In the genomic region with DNA sequence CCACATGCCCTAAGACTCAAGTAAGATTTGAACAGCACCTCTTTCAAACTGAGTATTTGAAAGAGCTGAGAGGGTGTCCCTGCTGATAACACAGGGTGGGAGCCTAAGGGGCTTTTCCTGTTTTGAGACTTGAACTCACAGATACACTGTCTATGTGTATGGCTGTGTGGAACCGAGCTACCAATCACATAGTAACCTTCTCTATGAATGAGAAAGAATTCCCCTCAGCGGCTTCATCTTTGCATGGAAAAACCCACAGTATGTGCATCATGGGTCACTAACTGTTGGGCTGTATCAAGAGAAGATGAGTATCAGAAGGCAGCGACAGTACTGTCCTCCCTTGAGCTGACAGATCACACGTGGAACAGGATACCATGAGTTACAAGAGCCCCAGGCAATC, we compare ENCODE assay signal across 17 cellular contexts.
DNase-seq lines count a peak whose midpoint lies in the region; ATAC-seq, FAIRE-seq and TF ChIP-seq lines count a peak whose summit lies in the region.
"Had no signal": no experiment of that assay in that cellular context is flagged by ENCODE, and none has a peak within 500 bp of the region (broad histone marks: within the 10 kb centered on the region; RNA-seq: fewer than 3 reads in every experiment).

No MANE protein-coding gene starts in this region.

- no peak overlapping the region for H3K4me2 ChIP-seq in GM12878 (ENCODE audit: control insufficient read depth, insufficient read depth)
- H3K4me2 ChIP-seq: GM23338 had no signal

- CTCF ChIA-PET in GM12878 (lab: Yijun Ruan, JAX), result no interaction called here
- CTCF ChIA-PET in RWPE1 (lab: Yijun Ruan, JAX), result no interaction called here

- H3K4me3 ChIP-seq in GM12878 (no peak overlapping the region), heart left ventricle (no peak overlapping the region)
- H3K4me3 ChIP-seq: GM23338, HAP-1 had no signal

- no peaks in the 10 kb centered on the region for H3K4me1 ChIP-seq in GM12878 (ENCODE audit: control insufficient read depth, insufficient read depth, low read length)
- no peaks in the 10 kb centered on the region for H3K4me1 ChIP-seq in heart left ventricle
- H3K4me1 ChIP-seq: HAP-1 had no signal

- no peak for TF ChIP-seq POLR2A in GM12878 (IDR thresholded peaks at IDR 0.05; ENCODE audit: low read depth, low read length)
- no peak for TF ChIP-seq POLR2A in heart left ventricle (IDR thresholded peaks at IDR 0.05)

- no TSS peak for BruUV-seq in GM12878 (replicated peaks; lab: Mats Ljungman, UMichigan)

- DNase-seq in GM12878 (ENCODE audit: low read depth, low spot score) (no peak), left kidney (ENCODE audit: low read depth, low spot score) (peak; percentile 46), epidermal melanocyte (ENCODE audit: insufficient read length, low spot score) (no peak), heart left ventricle (no peak), RWPE1 (ENCODE audit: low spot score) (no peak)
- DNase-seq: C1 segment of cervical spinal cord; Calu3; CD4-positive, alpha-beta memory T cell; COR-L47; DMS53; DMS79 treated with DMSO at 0.1 percent for 48 hours; GF-D8; HFFc6 had no signal

- no peak for FAIRE-seq in GM12878 (lab: Jason Lieb, UNC)
- FAIRE-seq: H54 had no signal

- POLR2A ChIA-PET in GM12878 (lab: Charles Lee) (no interaction called here), RWPE1 (lab: Yijun Ruan, JAX; ENCODE audit: low non-redundant PET) (no interaction called here)

- TF ChIP-seq EP300 in GM12878 (IDR thresholded peaks at IDR 0.05; ENCODE audit: borderline replicate concordance in 1 of 2, control insufficient read depth in 1 of 2, low read depth in 2 of 2, low read length in 2 of 2), result no peak

- no peak overlapping the region for H2AFZ ChIP-seq in GM12878 (ENCODE audit: control insufficient read depth, low read depth, low read length)
- H2AFZ ChIP-seq: GM23338 had no signal

- in situ Hi-C loops in GM12878 (cut with MboI), result no loop called here

- H3K9ac ChIP-seq in GM12878 (ENCODE audit: control insufficient read depth, insufficient read depth, low read length), result no peak overlapping the region

- no peak overlapping the region for H3K27ac ChIP-seq in GM12878 (ENCODE audit: control insufficient read depth, insufficient read depth)
- no peak overlapping the region for H3K27ac ChIP-seq in heart left ventricle
- no peak overlapping the region for H3K27ac ChIP-seq in RWPE1

- 0% methylated on average over 4 of the region's 4 CpGs for WGBS in GM12878 (ENCODE audit: insufficient coverage, insufficient replicate concordance, low lambda C conversion rate, missing lambda C conversion rate)
- WGBS in heart left ventricle, 4 donors, result 43 to 60% (median 52%) methylated on average over 4 of the region's 4 CpGs

- H3K79me2 ChIP-seq in GM12878 (ENCODE audit: control insufficient read depth, insufficient read depth, low read length), result no peaks in the 10 kb centered on the region

- no peaks in the 10 kb centered on the region for H3K27me3 ChIP-seq in GM12878 (replicated peaks in 1 of 2; ENCODE audit: control insufficient read depth in 2 of 2, insufficient read depth in 2 of 2, low read length in 1 of 2)
- peaks cover 0 to 3% (median 0%) of the 10 kb centered on the region in 9 donors for H3K27me3 ChIP-seq in heart left ventricle

- no peaks in the 10 kb centered on the region for H3K9me3 ChIP-seq in GM12878 (replicated peaks; ENCODE audit: control insufficient read depth, insufficient read depth, low read length)
- H3K9me3 ChIP-seq in heart left ventricle, result no peaks in the 10 kb centered on the region
- H3K9me3 ChIP-seq: HAP-1 had no signal

- ATAC-seq in HG02852 (IDR thresholded peaks at IDR 0.05; ENCODE audit: unreplicated experiment) (peak; percentile 51), GM12878 (peak; percentile 22; the same call in 1 of the 3 replicates), heart left ventricle (no peak)
- ATAC-seq: GM23338 had no signal

- no peaks in the 10 kb centered on the region for H4K20me1 ChIP-seq in GM12878 (ENCODE audit: control insufficient read depth, insufficient read depth)

- RAD21 ChIA-PET in GM12878 (lab: Charles Lee; ENCODE audit: unreplicated experiment), result interaction anchor here (1.2 kb wide), 1 partner anchor 167 kb away, joined by 3 read pairs; no protein-coding TSS in a partner anchor

- no peaks in the 10 kb centered on the region for H3K36me3 ChIP-seq in GM12878 (ENCODE audit: control insufficient read depth in 2 of 2, insufficient read depth in 2 of 2, low read length in 1 of 2)
- H3K36me3 ChIP-seq in heart left ventricle, result no peaks in the 10 kb centered on the region
- H3K36me3 ChIP-seq: HAP-1 had no signal

- intact Hi-C loops in GM12878 (cut with micrococcal nuclease; ENCODE audit: unreplicated experiment), result no loop called here
- intact Hi-C loops in heart left ventricle (cut with DNase I), result no loop called here

- SMC1A ChIA-PET in GM12878 (lab: Charles Lee; ENCODE audit: uncharacterized antibody, unreplicated experiment), result no interaction called here

- no peak for TF ChIP-seq RAD21 in GM12878 (IDR thresholded peaks at IDR 0.05; ENCODE audit: insufficient read depth, low read depth, low read length)

- TF ChIP-seq CTCF in GM12878 (IDR thresholded peaks at IDR 0.05 in 2 of 3, conservative IDR thresholded peaks at IDR 0.05 in 1 of 3; ENCODE audit: control insufficient read depth in 2 of 3, extremely low read depth in 1 of 3, insufficient read depth in 1 of 3, low read depth in 3 of 3, low read length in 3 of 3), result no peak
- TF ChIP-seq CTCF in heart left ventricle (IDR thresholded peaks at IDR 0.05), result no peak
- no peak for TF ChIP-seq CTCF in RWPE1 (conservative IDR thresholded peaks at IDR 0.05; ENCODE audit: low read depth)

TF ChIP-seq in GM12878, 131 proteins besides CTCF, POLR2A, EP300 and RAD21:
- TF ChIP-seq, protein P1, sequence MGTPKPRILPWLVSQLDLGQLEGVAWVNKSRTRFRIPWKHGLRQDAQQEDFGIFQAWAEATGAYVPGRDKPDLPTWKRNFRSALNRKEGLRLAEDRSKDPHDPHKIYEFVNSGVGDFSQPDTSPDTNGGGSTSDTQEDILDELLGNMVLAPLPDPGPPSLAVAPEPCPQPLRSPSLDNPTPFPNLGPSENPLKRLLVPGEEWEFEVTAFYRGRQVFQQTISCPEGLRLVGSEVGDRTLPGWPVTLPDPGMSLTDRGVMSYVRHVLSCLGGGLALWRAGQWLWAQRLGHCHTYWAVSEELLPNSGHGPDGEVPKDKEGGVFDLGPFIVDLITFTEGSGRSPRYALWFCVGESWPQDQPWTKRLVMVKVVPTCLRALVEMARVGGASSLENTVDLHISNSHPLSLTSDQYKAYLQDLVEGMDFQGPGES (IDR thresholded peaks at IDR 0.05), result no peak

Comparison
In these comparisons a context has a peak if more than half of its experiments do, and no peak if none do; other contexts are left out.
1. ATAC-seq: peak in HG02852 (single experiment) and GM12878 (single experiment); none in heart left ventricle (0 of 4).